Comparison of ENCODE assay signal across 1 cellular context in genomic region chr12:55866454-55867004, GRCh38. TPM values are rescaled to one million over a fixed set of nuclear protein-coding genes. Genes with fewer than 3 reads are reported as not detected.
"Had no signal": no experiment of that assay in that cellular context is flagged by ENCODE, and none has a peak within 500 bp of the region (broad histone marks: within the 10 kb centered on the region; RNA-seq: fewer than 3 reads in every experiment).

No MANE protein-coding gene starts in this region.

RNA-seq across cellular contexts. Expression of gene MMP19, which starts 23.8 kb away (rescaled TPM):
- polyA plus RNA-seq: naive thymus-derived CD4-positive, alpha-beta T cell had no signal
